ENCODE assay signal across 1 cellular context in genomic region chr19:13089139-13089856, GRCh38.
TF ChIP-seq lines count a peak whose summit lies in the region.

No MANE protein-coding gene starts in this region.

TF ChIP-seq in H1, 55 proteins besides CTCF, POLR2A, EP300 and RAD21:
- no peak for TF ChIP-seq JUN (IDR thresholded peaks at IDR 0.05; ENCODE audit: low read depth, low read length)
- no peak for TF ChIP-seq FOSL1 (IDR thresholded peaks at IDR 0.05; ENCODE audit: insufficient read depth, low read depth, low read length)
- no peak for TF ChIP-seq POLR2AphosphoS5 (IDR thresholded peaks at IDR 0.05; ENCODE audit: low read depth, low read length)
- no peak for TF ChIP-seq ATF3 (IDR thresholded peaks at IDR 0.05; ENCODE audit: insufficient read depth, low read depth, low read length)
- TF ChIP-seq NRF1 (IDR thresholded peaks at IDR 0.05; ENCODE audit: low read depth, low read length): no peak
- TF ChIP-seq CHD2 (IDR thresholded peaks at IDR 0.05; ENCODE audit: low read length): no peak
- 0 out of 2 replicates have a peak, but pooled peaks have one; percentile 31 for TF ChIP-seq CREB1 (IDR thresholded peaks at IDR 0.05)
